Comparison of ENCODE assay signal across 8 cellular contexts in genomic region chr3:74992898-74993297, GRCh38.
"Had no signal": no experiment of that assay in that cellular context is flagged by ENCODE, and none has a peak within 500 bp of the region (broad histone marks: within the 10 kb centered on the region; RNA-seq: fewer than 3 reads in every experiment).

No MANE protein-coding gene starts in this region.

- FAIRE-seq: H1, H54, HTR-8/SVneo had no signal

- H3K9ac ChIP-seq: KMS-11 had no signal

- H2AFZ ChIP-seq: GM23338 had no signal

- H3K4me2 ChIP-seq: GM23338, KMS-11 had no signal

- DNase-seq: H9, HCEC 1CT, KBM-7 had no signal

- ATAC-seq: GM23338 had no signal

- H3K27ac ChIP-seq: KMS-11 had no signal

- H3K4me3 ChIP-seq: GM23338 had no signal
